8 cellular contexts compared by ENCODE assay signal in genomic region chr2:46230115-46230571, GRCh38.
A peak's percentile ranks its signal among the peaks of the same experiment; 100 is the strongest.
DNase-seq lines count a peak whose midpoint lies in the region; ATAC-seq and TF ChIP-seq lines count a peak whose summit lies in the region.

No MANE protein-coding gene starts in this region.

- H3K36me3 Mint-ChIP-seq in Caco-2 (ENCODE audit: insufficient read depth, unreplicated experiment), result no peaks in the 10 kb centered on the region
- peaks cover 1% of the 10 kb centered on the region for H3K36me3 Mint-ChIP-seq in activated T-helper 2 cell treated with anti-CD3 and anti-CD28 coated beads, Interferon-gamma antibody, Interleukin-2, Interleukin-4, amounts not matched to agents 10 μg/mL and 5 μg/mL and 100 μg/mL, durations not matched to agents 14 hours and 24 hours and 36 hours (ENCODE audit: low read depth)

- TF ChIP-seq CTCF in Caco-2 (IDR thresholded peaks at IDR 0.05; ENCODE audit: insufficient read depth in 1 of 2, low read depth in 1 of 2, low read length in 1 of 2, severe bottlenecking in 1 of 2, unreplicated experiment in 1 of 2) (no peak), mucosa of descending colon (IDR thresholded peaks at IDR 0.05) (no peak), omental fat pad (IDR thresholded peaks at IDR 0.05) (no peak)

- H3K36me3 ChIP-seq in Caco-2 (ENCODE audit: control insufficient read depth, insufficient read depth, low read length) (no peaks in the 10 kb centered on the region), mucosa of descending colon (ENCODE audit: low read depth) (no peaks in the 10 kb centered on the region)

- peaks cover 3% of the 10 kb centered on the region for H3K4me1 ChIP-seq in Caco-2
- H3K4me1 ChIP-seq in mucosa of descending colon (ENCODE audit: low read depth), result peaks cover 8% of the 10 kb centered on the region

- CTCF ChIA-PET in Caco-2 (lab: Charles Lee), result interaction anchor here (1.2 to 2.5 kb wide), 4 partner anchors 47 to 167 kb away, joined by 3 to 12 read pairs (median 6); partner anchors contain the start of gene EPAS1

- no peak overlapping the region for H3K4me3 Mint-ChIP-seq in Caco-2 (ENCODE audit: unreplicated experiment)
- H3K4me3 Mint-ChIP-seq in activated T-helper 2 cell treated with anti-CD3 and anti-CD28 coated beads, Interferon-gamma antibody, Interleukin-2, Interleukin-4, amounts not matched to agents 10 μg/mL and 5 μg/mL and 100 μg/mL, durations not matched to agents 14 hours and 24 hours and 36 hours (ENCODE audit: low read depth), result no peak overlapping the region

- H3K9me3 ChIP-seq in Caco-2, result no peaks in the 10 kb centered on the region
- no peaks in the 10 kb centered on the region for H3K9me3 ChIP-seq in mucosa of descending colon

- peaks cover 3% of the 10 kb centered on the region for H3K27me3 Mint-ChIP-seq in Caco-2 (ENCODE audit: insufficient read depth, unreplicated experiment)
- H3K27me3 Mint-ChIP-seq in activated T-helper 2 cell treated with anti-CD3 and anti-CD28 coated beads, Interferon-gamma antibody, Interleukin-2, Interleukin-4, amounts not matched to agents 10 μg/mL and 5 μg/mL and 100 μg/mL, durations not matched to agents 14 hours and 24 hours and 36 hours (ENCODE audit: low read depth), result peaks cover 21% of the 10 kb centered on the region

- H3K27me3 ChIP-seq in Caco-2 (replicated peaks; ENCODE audit: control insufficient read depth, insufficient read depth, low read length), result no peaks in the 10 kb centered on the region

- no TSS peak for BruUV-seq in Caco-2 (replicated peaks; lab: Mats Ljungman, UMichigan)

- H3K4me3 ChIP-seq in Caco-2 (ENCODE audit: low read depth, low read length) (no peak overlapping the region), mucosa of descending colon (no peak overlapping the region)

- H3K4me1 Mint-ChIP-seq in Caco-2 (ENCODE audit: low read depth, unreplicated experiment), result peaks cover 16% of the 10 kb centered on the region
- H3K4me1 Mint-ChIP-seq in activated T-helper 2 cell treated with anti-CD3 and anti-CD28 coated beads, Interferon-gamma antibody, Interleukin-2, Interleukin-4, amounts not matched to agents 10 μg/mL and 5 μg/mL and 100 μg/mL, durations not matched to agents 14 hours and 24 hours and 36 hours (ENCODE audit: low read depth), result peaks cover 47% of the 10 kb centered on the region

- H3K27ac Mint-ChIP-seq in Caco-2 (ENCODE audit: unreplicated experiment), result peak overlapping the region; percentile 32
- peak overlapping the region; percentile 80 for H3K27ac Mint-ChIP-seq in activated T-helper 2 cell treated with anti-CD3 and anti-CD28 coated beads, Interferon-gamma antibody, Interleukin-2, Interleukin-4, amounts not matched to agents 10 μg/mL and 5 μg/mL and 100 μg/mL, durations not matched to agents 14 hours and 24 hours and 36 hours

- peak; percentile 49 for ATAC-seq in GM19372 (IDR thresholded peaks at IDR 0.05; ENCODE audit: low read depth, unreplicated experiment)
- peak; percentile 50 for ATAC-seq in HG03439 (IDR thresholded peaks at IDR 0.05; ENCODE audit: unreplicated experiment)
- peak; percentile 55 for ATAC-seq in mucosa of descending colon
- ATAC-seq in omental fat pad (ENCODE audit: low FRiP score), result no peak

- DNase-seq in Caco-2 (no peak), mucosa of descending colon (peak in 1 of 3 donors; percentile 53), omental fat pad (ENCODE audit: low spot score) (no peak), RKO (ENCODE audit: low spot score) (no peak), T-helper 9 cell (no peak)
- DNase-seq in activated T-helper 2 cell treated with anti-CD3 and anti-CD28 coated beads, Interferon-gamma antibody, Interleukin-2, Interleukin-4, amounts not matched to agents 10 μg/mL and 5 μg/mL and 100 μg/mL, durations not matched to agents 14 hours and 24 hours and 36 hours (ENCODE audit: low spot score), result no peak

- POLR2A ChIA-PET in Caco-2 (lab: Charles Lee), result no interaction called here

- no peaks in the 10 kb centered on the region for H3K9me3 Mint-ChIP-seq in Caco-2 (ENCODE audit: unreplicated experiment)
- peaks cover 1% of the 10 kb centered on the region for H3K9me3 Mint-ChIP-seq in activated T-helper 2 cell treated with anti-CD3 and anti-CD28 coated beads, Interferon-gamma antibody, Interleukin-2, Interleukin-4, amounts not matched to agents 10 μg/mL and 5 μg/mL and 100 μg/mL, durations not matched to agents 14 hours and 24 hours and 36 hours

- intact Hi-C loops in Caco-2 (cut with micrococcal nuclease; ENCODE audit: unreplicated experiment) (loop anchor here (5.0 kb wide), 1 partner anchor 67 kb away; the partner anchor contains the start of gene EPAS1), mucosa of descending colon (cut with DNase I, micrococcal nuclease) (no loop called here)
- intact Hi-C loops in activated T-helper 2 cell treated with anti-CD3 and anti-CD28 coated beads, Interferon-gamma antibody, Interleukin-2, Interleukin-4, amounts not matched to agents 10 μg/mL and 5 μg/mL and 100 μg/mL, durations not matched to agents 14 hours and 24 hours and 36 hours (cut with micrococcal nuclease), result no loop called here
